In genomic region chr3:182544542-182544941, GRCh38 we compare ENCODE assay signal across 1 cellular context.
TF ChIP-seq lines count a peak whose summit lies in the region.

No MANE protein-coding gene starts in this region.

TF ChIP-seq in GM23338, 12 proteins besides CTCF, POLR2A, EP300 and RAD21 (continued from another document):
- TF ChIP-seq, protein P1, sequence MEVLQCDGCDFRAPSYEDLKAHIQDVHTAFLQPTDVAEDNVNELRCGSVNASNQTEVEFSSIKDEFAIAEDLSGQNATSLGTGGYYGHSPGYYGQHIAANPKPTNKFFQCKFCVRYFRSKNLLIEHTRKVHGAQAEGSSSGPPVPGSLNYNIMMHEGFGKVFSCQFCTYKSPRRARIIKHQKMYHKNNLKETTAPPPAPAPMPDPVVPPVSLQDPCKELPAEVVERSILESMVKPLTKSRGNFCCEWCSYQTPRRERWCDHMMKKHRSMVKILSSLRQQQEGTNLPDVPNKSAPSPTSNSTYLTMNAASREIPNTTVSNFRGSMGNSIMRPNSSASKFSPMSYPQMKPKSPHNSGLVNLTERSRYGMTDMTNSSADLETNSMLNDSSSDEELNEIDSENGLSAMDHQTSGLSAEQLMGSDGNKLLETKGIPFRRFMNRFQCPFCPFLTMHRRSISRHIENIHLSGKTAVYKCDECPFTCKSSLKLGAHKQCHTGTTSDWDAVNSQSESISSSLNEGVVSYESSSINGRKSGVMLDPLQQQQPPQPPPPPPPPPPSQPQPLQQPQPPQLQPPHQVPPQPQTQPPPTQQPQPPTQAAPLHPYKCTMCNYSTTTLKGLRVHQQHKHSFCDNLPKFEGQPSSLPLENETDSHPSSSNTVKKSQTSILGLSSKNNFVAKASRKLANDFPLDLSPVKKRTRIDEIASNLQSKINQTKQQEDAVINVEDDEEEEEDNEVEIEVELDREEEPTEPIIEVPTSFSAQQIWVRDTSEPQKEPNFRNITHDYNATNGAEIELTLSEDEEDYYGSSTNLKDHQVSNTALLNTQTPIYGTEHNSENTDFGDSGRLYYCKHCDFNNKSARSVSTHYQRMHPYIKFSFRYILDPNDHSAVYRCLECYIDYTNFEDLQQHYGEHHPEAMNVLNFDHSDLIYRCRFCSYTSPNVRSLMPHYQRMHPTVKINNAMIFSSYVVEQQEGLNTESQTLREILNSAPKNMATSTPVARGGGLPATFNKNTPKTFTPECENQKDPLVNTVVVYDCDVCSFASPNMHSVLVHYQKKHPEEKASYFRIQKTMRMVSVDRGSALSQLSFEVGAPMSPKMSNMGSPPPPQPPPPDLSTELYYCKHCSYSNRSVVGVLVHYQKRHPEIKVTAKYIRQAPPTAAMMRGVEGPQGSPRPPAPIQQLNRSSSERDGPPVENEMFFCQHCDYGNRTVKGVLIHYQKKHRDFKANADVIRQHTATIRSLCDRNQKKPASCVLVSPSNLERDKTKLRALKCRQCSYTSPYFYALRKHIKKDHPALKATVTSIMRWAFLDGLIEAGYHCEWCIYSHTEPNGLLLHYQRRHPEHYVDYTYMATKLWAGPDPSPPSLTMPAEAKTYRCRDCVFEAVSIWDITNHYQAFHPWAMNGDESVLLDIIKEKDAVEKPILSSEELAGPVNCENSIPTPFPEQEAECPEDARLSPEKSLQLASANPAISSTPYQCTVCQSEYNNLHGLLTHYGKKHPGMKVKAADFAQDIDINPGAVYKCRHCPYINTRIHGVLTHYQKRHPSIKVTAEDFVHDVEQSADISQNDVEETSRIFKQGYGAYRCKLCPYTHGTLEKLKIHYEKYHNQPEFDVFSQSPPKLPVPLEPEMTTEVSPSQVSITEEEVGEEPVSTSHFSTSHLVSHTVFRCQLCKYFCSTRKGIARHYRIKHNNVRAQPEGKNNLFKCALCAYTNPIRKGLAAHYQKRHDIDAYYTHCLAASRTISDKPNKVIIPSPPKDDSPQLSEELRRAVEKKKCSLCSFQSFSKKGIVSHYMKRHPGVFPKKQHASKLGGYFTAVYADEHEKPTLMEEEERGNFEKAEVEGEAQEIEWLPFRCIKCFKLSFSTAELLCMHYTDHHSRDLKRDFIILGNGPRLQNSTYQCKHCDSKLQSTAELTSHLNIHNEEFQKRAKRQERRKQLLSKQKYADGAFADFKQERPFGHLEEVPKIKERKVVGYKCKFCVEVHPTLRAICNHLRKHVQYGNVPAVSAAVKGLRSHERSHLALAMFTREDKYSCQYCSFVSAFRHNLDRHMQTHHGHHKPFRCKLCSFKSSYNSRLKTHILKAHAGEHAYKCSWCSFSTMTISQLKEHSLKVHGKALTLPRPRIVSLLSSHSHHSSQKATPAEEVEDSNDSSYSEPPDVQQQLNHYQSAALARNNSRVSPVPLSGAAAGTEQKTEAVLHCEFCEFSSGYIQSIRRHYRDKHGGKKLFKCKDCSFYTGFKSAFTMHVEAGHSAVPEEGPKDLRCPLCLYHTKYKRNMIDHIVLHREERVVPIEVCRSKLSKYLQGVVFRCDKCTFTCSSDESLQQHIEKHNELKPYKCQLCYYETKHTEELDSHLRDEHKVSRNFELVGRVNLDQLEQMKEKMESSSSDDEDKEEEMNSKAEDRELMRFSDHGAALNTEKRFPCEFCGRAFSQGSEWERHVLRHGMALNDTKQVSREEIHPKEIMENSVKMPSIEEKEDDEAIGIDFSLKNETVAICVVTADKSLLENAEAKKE (CRISPR knock-in tag; IDR thresholded peaks at IDR 0.05): no peak
